In the genomic region with DNA sequence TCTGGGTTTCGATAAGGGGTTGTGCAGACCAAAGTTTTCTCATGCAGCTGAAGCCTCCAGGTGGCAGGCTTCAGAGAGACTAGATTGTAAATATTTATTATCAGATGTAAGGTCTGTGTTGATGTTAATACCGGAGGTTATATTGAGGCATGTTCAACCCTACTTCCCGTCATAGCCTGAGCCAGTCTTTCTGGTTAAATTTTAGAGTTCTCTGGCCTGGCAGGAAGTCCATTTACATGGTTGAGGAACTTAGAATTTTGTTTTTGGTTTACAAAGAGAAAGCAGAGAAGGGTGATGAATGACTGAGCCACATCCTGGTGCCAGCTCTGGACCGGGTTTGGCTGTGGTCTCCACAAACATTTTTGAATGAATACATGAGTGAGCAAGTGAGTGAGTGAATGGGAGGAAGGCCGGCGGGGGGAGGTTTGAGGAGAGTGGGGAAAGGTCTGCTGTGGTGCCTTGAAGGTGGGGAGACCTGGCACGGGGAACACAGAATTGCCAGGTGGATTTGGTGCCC, we compare ENCODE assay signal across 1 cellular context.
TF ChIP-seq lines count a peak whose summit lies in the region.

No MANE protein-coding gene starts in this region.

TF ChIP-seq in SK-N-SH, 30 proteins besides CTCF, POLR2A, EP300 and RAD21 (continued from another document):
- TF ChIP-seq, protein P1, sequence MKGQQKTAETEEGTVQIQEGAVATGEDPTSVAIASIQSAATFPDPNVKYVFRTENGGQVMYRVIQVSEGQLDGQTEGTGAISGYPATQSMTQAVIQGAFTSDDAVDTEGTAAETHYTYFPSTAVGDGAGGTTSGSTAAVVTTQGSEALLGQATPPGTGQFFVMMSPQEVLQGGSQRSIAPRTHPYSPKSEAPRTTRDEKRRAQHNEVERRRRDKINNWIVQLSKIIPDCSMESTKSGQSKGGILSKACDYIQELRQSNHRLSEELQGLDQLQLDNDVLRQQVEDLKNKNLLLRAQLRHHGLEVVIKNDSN (IDR thresholded peaks at IDR 0.05; ENCODE audit: borderline replicate concordance, low read depth), result no peak
- TF ChIP-seq, protein P2, sequence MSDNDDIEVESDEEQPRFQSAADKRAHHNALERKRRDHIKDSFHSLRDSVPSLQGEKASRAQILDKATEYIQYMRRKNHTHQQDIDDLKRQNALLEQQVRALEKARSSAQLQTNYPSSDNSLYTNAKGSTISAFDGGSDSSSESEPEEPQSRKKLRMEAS (IDR thresholded peaks at IDR 0.05; ENCODE audit: low read depth), result no peak
- TF ChIP-seq TCF12 (IDR thresholded peaks at IDR 0.05) (no peak), MXI1 (IDR thresholded peaks at IDR 0.05; ENCODE audit: low read depth, low read length) (no peak), MEF2A (IDR thresholded peaks at IDR 0.05; ENCODE audit: borderline replicate concordance, low read depth) (no peak), JUND (IDR thresholded peaks at IDR 0.05) (no peak)
- TF ChIP-seq, protein P3, sequence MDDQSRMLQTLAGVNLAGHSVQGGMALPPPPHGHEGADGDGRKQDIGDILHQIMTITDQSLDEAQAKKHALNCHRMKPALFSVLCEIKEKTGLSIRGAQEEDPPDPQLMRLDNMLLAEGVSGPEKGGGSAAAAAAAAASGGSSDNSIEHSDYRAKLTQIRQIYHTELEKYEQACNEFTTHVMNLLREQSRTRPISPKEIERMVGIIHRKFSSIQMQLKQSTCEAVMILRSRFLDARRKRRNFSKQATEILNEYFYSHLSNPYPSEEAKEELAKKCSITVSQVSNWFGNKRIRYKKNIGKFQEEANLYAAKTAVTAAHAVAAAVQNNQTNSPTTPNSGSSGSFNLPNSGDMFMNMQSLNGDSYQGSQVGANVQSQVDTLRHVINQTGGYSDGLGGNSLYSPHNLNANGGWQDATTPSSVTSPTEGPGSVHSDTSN (IDR thresholded peaks at IDR 0.05), result no peak
